In genomic region chr5:2739360-2740050, GRCh38 we compare ENCODE assay signal across 9 cellular contexts. TPM values are rescaled to one million over a fixed set of nuclear protein-coding genes. Genes with fewer than 3 reads are reported as not detected.
DNase-seq lines count a peak whose midpoint lies in the region; ATAC-seq and TF ChIP-seq lines count a peak whose summit lies in the region.
"Had no signal": no experiment of that assay in that cellular context is flagged by ENCODE, and none has a peak within 500 bp of the region (broad histone marks: within the 10 kb centered on the region; RNA-seq: fewer than 3 reads in every experiment).

No MANE protein-coding gene starts in this region.

- peaks cover 11% of the 10 kb centered on the region for H3K4me1 Mint-ChIP-seq in progenitor cell of endocrine pancreas (ENCODE audit: low read depth)

- H3K9me3 ChIP-seq in BLaER1 treated with 17β-estradiol and CSF1 and Interleukin-3, amounts not matched to agents 10 nM and 100 nM (replicated peaks in 1 of 11) = peaks cover 0 to 9% (median 0%) of the 10 kb centered on the region in 11 experiments; a peak in 2 of 22 replicates
- peaks cover 0 to 2% (median 0%) of the 10 kb centered on the region in 12 donors for H3K9me3 ChIP-seq in heart left ventricle

- peak overlapping the region; percentile 57 to 71 (median 65) for H3K4me3 ChIP-seq in BLaER1 treated with 17β-estradiol and CSF1 and Interleukin-3, amounts not matched to agents 10 nM and 100 nM
- H3K4me3 ChIP-seq in WI38 (ENCODE audit: low read depth, low read length) = peak overlapping the region; percentile 5
- H3K4me3 ChIP-seq in heart left ventricle = peak overlapping the region; percentile 33 to 64 (median 54)

- TF ChIP-seq POLR2A in heart left ventricle (IDR thresholded peaks at IDR 0.05) (no peak), erythroblast (IDR thresholded peaks at IDR 0.05; ENCODE audit: low read length) (no peak)

- ATAC-seq in heart left ventricle = peak in 2 of 4 donors; percentile 53 to 71
- ATAC-seq in GM21723 (IDR thresholded peaks at IDR 0.05; ENCODE audit: unreplicated experiment) = no peak
- ATAC-seq in HG02852 (IDR thresholded peaks at IDR 0.05; ENCODE audit: unreplicated experiment) = no peak

- H3K36me3 Mint-ChIP-seq in progenitor cell of endocrine pancreas (ENCODE audit: insufficient read depth) = no peaks in the 10 kb centered on the region
- H3K36me3 Mint-ChIP-seq: activated naive CD8-positive, alpha-beta T cell had no signal

- H3K4me2 ChIP-seq in BLaER1 treated with 17β-estradiol and CSF1 and Interleukin-3, amounts not matched to agents 10 nM and 100 nM = peak overlapping the region; percentile 76 to 87 (median 80)

- H3K9ac ChIP-seq in BLaER1 treated with 17β-estradiol and CSF1 and Interleukin-3, amounts not matched to agents 10 nM and 100 nM = peak overlapping the region; percentile 64 to 83 (median 75)

- TF ChIP-seq CTCF in WI38 (IDR thresholded peaks at IDR 0.05; ENCODE audit: low read depth, low read length) = no peak
- TF ChIP-seq CTCF in heart left ventricle (IDR thresholded peaks at IDR 0.05) = no peak
- no peak for TF ChIP-seq CTCF in progenitor cell of endocrine pancreas (IDR thresholded peaks at IDR 0.05; ENCODE audit: unreplicated experiment)

- intact Hi-C loops in heart left ventricle (cut with DNase I) = loop anchor here in 1 of 10 donors (5.0 kb wide), 1 partner anchor 498 kb away; no protein-coding TSS in a partner anchor

- 0 to 2% (median 1%) methylated on average over 38 to 68 of the region's 68 CpGs for WGBS in heart left ventricle, 4 donors

- no peak overlapping the region for H3K27ac Mint-ChIP-seq in progenitor cell of endocrine pancreas
- H3K27ac Mint-ChIP-seq: activated naive CD8-positive, alpha-beta T cell had no signal

- peaks cover 83% of the 10 kb centered on the region for H3K27me3 Mint-ChIP-seq in progenitor cell of endocrine pancreas

- peak in 1 of 5 donors; percentile 62 for DNase-seq in heart left ventricle
- DNase-seq in progenitor cell of endocrine pancreas (ENCODE audit: low spot score, unreplicated experiment) = no peak
- DNase-seq in erythroblast (lab: John Stamatoyannopoulos, UW) = no peak
- no peak for DNase-seq in NCI-H2227 (lab: John Stamatoyannopoulos, UW; ENCODE audit: unreplicated experiment)

- peaks cover 25 to 46% (median 41%) of the 10 kb centered on the region in 11 experiments; a peak in 21 of 22 replicates for H4K20me1 ChIP-seq in BLaER1 treated with 17β-estradiol and CSF1 and Interleukin-3, amounts not matched to agents 10 nM and 100 nM

- peaks cover 8 to 33% (median 26%) of the 10 kb centered on the region in 11 experiments; a peak in 20 of 22 replicates for H3K36me3 ChIP-seq in BLaER1 treated with 17β-estradiol and CSF1 and Interleukin-3, amounts not matched to agents 10 nM and 100 nM
- H3K36me3 ChIP-seq in heart left ventricle = no peaks in the 10 kb centered on the region

- peak overlapping the region; percentile 60 for H3K4me3 Mint-ChIP-seq in progenitor cell of endocrine pancreas (ENCODE audit: low read depth)
- H3K4me3 Mint-ChIP-seq: activated naive CD8-positive, alpha-beta T cell had no signal

- no peaks in the 10 kb centered on the region for H3K9me3 Mint-ChIP-seq in progenitor cell of endocrine pancreas (ENCODE audit: low read depth)

- H3K27ac ChIP-seq in BLaER1 treated with 17β-estradiol and CSF1 and Interleukin-3, amounts not matched to agents 10 nM and 100 nM = peak overlapping the region in 10 of 11 experiments; percentile 31 to 75 (median 63); a peak in 19 of 22 replicates
- H3K27ac ChIP-seq in heart left ventricle = no peak overlapping the region

- peaks cover 27 to 57% (median 43%) of the 10 kb centered on the region in 11 experiments for H3K27me3 ChIP-seq in BLaER1 treated with 17β-estradiol and CSF1 and Interleukin-3, amounts not matched to agents 10 nM and 100 nM
- H3K27me3 ChIP-seq in heart left ventricle = peaks cover 30 to 90% (median 68%) of the 10 kb centered on the region in 9 donors

- peaks cover 7 to 31% (median 20%) of the 10 kb centered on the region in 10 experiments; a peak in 18 of 20 replicates for H3K4me1 ChIP-seq in BLaER1 treated with 17β-estradiol and CSF1 and Interleukin-3, amounts not matched to agents 10 nM and 100 nM
- H3K4me1 ChIP-seq in heart left ventricle = peaks cover 0 to 22% (median 2%) of the 10 kb centered on the region in 12 donors

RNA-seq across cellular contexts. Expression of gene IRX2, which starts 12.0 kb away (rescaled TPM):
- total RNA-seq in heart left ventricle = 1 to 10 TPM in 2 of 9 donors, under 1 TPM in 7; 0.17 to 3.7 (median 0.56) TPM
- polyA plus RNA-seq in heart left ventricle = 1 to 10 TPM; 1.3 to 2.7 TPM
- total RNA-seq in progenitor cell of endocrine pancreas = 4.2 and 6.0 TPM in 2 replicates

Comparison
In these comparisons a context has a peak if more than half of its experiments do, and no peak if none do; other contexts are left out.
1. H3K27ac ChIP-seq: peak in BLaER1 treated with 17β-estradiol and CSF1 and Interleukin-3, amounts not matched to agents 10 nM and 100 nM (10 of 11); none in heart left ventricle (0 of 12).
2. H3K4me3 ChIP-seq: peak in every context shown above with its lines; median percentile 65 in BLaER1 treated with 17β-estradiol and CSF1 and Interleukin-3, amounts not matched to agents 10 nM and 100 nM; 54 in heart left ventricle; 5 in WI38.